In the genomic region with DNA sequence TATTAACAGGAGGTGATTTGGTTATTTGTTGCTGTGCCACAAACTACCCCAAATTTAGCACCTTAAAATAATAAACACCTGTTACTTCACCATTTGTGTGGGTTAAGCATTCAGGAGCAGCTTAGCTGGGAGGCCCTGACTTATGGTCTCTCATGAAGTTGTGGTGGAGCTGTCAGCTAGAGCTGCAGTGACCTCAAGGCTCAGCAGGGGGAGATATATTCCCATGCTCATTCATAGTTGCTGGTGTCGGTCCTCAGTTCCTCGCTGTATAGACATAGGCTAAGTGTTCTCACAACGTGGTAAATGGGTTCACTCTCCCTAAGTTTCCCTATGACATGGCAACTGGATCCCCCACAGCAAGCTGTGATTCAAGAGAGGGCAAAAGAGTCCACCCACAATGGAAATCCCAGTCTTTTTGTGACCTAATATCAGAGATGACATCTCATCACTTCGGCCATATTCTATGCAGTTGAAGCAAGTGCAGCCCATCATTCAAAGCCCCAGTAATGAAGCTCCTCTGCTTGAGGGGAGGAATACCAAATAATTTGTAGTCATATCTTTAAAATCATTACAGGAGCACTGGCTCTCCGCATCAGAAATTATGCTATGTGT, we compare ENCODE assay signal across 8 cellular contexts. TPM values are rescaled to one million over a fixed set of nuclear protein-coding genes. Genes with fewer than 3 reads are reported as not detected.
A peak's percentile ranks its signal among the peaks of the same experiment; 100 is the strongest.
DNase-seq lines count a peak whose midpoint lies in the region; ATAC-seq and TF ChIP-seq lines count a peak whose summit lies in the region.

No MANE protein-coding gene starts in this region.

- H3K9me3 ChIP-seq in DOHH2 (ENCODE audit: control insufficient read depth, insufficient read depth, low read length) = no peaks in the 10 kb centered on the region

- TF ChIP-seq CTCF in DOHH2 (IDR thresholded peaks at IDR 0.05; ENCODE audit: low read depth, low read length, poor library complexity, severe bottlenecking) = peak; percentile 72
- TF ChIP-seq CTCF in VCaP (conservative IDR thresholded peaks at IDR 0.05) = peak; percentile 90
- peak; percentile 71 for TF ChIP-seq CTCF in fibroblast of pulmonary artery (IDR thresholded peaks at IDR 0.05; ENCODE audit: low read length, missing control alignments)

- no peaks in the 10 kb centered on the region for H3F3A ChIP-seq in DOHH2 (ENCODE audit: control insufficient read depth, insufficient read depth)

- H3K27ac ChIP-seq in DOHH2 (ENCODE audit: low read depth, low read length) (no peak overlapping the region), VCaP (no peak overlapping the region)

- H4K20me1 ChIP-seq in DOHH2 (ENCODE audit: control insufficient read depth, insufficient read depth, low read depth, low read length) = no peaks in the 10 kb centered on the region; the same call in 1 of the 2 replicates

- H3K27me3 ChIP-seq in DOHH2 (ENCODE audit: control insufficient read depth, low read length) = peaks cover 3% of the 10 kb centered on the region; the same call in 1 of the 2 replicates

- H3K79me2 ChIP-seq in DOHH2 (ENCODE audit: control insufficient read depth, low read length) = no peaks in the 10 kb centered on the region

- intact Hi-C loops in cardiac septum (cut with DNase I) = no loop called here

- H3K9me2 ChIP-seq in DOHH2 (replicated peaks; ENCODE audit: control insufficient read depth, low read length) = no peaks in the 10 kb centered on the region

- DNase-seq in MV-4-11 (lab: John Stamatoyannopoulos, UW) (peak; percentile 43), fibroblast of pulmonary artery (ENCODE audit: low read depth) (peak; percentile 50), putamen (ENCODE audit: low spot score) (peak; percentile 6), cardiac septum (ENCODE audit: low spot score) (no peak)

- no peak overlapping the region for H3K4me2 ChIP-seq in DOHH2 (ENCODE audit: low read length)

- H3K36me3 ChIP-seq in DOHH2 (ENCODE audit: control insufficient read depth, low read length) = no peaks in the 10 kb centered on the region

- H3K4me3 ChIP-seq in DOHH2 (ENCODE audit: low read length) = no peak overlapping the region
- no peak overlapping the region for H3K4me3 ChIP-seq in fibroblast of pulmonary artery (replicated peaks; ENCODE audit: low read depth, low read length)

- peak; percentile 53 for ATAC-seq in GM21367 (IDR thresholded peaks at IDR 0.05; ENCODE audit: unreplicated experiment)
- ATAC-seq in HG03342 (IDR thresholded peaks at IDR 0.05; ENCODE audit: unreplicated experiment) = no peak

- no peaks in the 10 kb centered on the region for H3K4me1 ChIP-seq in DOHH2 (ENCODE audit: control insufficient read depth, low read length)

RNA-seq across cellular contexts. Expression of a gene that starts 41.1 kb away (rescaled TPM):
- not detected for total RNA-seq in cardiac septum

RNA-seq across cellular contexts. Expression of a gene that starts 41.6 kb away (rescaled TPM):
- not detected for total RNA-seq in cardiac septum

RNA-seq across cellular contexts. Expression of a gene that starts 57.4 kb away (rescaled TPM):
- 22.1 TPM for total RNA-seq in cardiac septum
